In the genomic region with DNA sequence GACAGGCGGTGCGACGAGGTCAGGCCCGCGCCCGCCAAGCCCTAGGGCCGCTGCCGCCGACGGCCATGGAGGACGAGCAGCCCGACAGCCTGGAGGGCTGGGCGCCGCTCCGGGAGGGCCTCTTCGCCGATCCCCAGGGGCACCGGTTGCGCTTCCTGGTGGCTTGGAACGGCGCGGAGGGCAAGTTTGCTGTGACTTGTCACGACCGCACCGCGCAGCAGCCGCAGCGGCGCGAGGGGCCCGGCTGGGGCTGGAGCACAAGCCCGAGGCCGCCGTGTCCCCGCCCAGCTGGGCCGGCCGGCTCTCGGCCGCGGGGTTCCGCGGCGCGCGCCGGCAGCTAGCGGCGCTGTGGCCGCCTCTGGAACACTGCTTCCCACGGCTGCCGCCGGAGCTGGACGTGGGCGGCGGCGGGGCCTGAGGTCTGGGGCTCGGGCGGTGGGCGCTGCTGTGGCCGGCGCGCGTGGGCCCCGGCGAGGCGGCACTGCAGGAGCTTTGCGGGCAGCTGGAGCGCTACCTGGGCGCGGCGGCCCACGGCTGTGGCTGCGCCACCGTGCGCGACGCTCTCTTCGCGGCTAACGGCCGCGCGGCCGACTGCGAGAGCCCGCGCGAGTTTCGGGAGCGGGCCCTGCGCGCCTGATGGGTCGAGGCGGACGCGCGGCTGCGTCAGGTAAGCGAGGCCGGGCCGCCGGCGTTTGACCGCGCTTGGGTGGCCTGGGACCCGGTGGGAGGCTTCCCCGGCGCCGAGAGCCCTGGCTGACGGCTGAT, we compare ENCODE assay signal across 1 cellular context.
TF ChIP-seq lines count a peak whose summit lies in the region.

No MANE protein-coding gene starts in this region.

TF ChIP-seq in GM12878, 131 proteins besides CTCF, POLR2A, EP300 and RAD21 (continued from another document):
- TF ChIP-seq IKZF1 (conservative IDR thresholded peaks at IDR 0.05) (peak; percentile 53), ZNF217 (IDR thresholded peaks at IDR 0.05) (0 out of 2 replicates have a peak, but pooled peaks have one; percentile 24), GATAD2B (conservative IDR thresholded peaks at IDR 0.05; ENCODE audit: low read depth) (peak; percentile 51; the same call in 1 of the 2 replicates)
